9 cellular contexts compared by ENCODE assay signal in genomic region chr14:99644723-99645544, GRCh38. TPM values are rescaled to one million over a fixed set of nuclear protein-coding genes. Genes with fewer than 3 reads are reported as not detected.
DNase-seq lines count a peak whose midpoint lies in the region; ATAC-seq and TF ChIP-seq lines count a peak whose summit lies in the region.
"Had no signal": no experiment of that assay in that cellular context is flagged by ENCODE, and none has a peak within 500 bp of the region (broad histone marks: within the 10 kb centered on the region; RNA-seq: fewer than 3 reads in every experiment).

HHIPL1 (plus strand) TSS chr14:99645129; CDS start chr14:99645208, 79 bp downstream.

- H4K91ac ChIP-seq in IMR-90 (ENCODE audit: insufficient read depth, low read depth, low read length), result no peak within 1 kb of the TSS

- H3K4me2 ChIP-seq in IMR-90 (ENCODE audit: low read depth, low read length), result peak within 1 kb of the TSS; percentile 28

- H3K4me3 ChIP-seq in IMR-90 (ENCODE audit: insufficient read depth, low read depth, low read length) (peak within 1 kb of the TSS; percentile 47), left lung (peak within 1 kb of the TSS; percentile 33 to 39), suprapubic skin (peak within 1 kb of the TSS; percentile 64)

- ATAC-seq in IMR-90 (ENCODE audit: low read depth) (peak; percentile 79), left lung (peak; percentile 60), HG02759 (IDR thresholded peaks at IDR 0.05; ENCODE audit: unreplicated experiment) (no peak)
- ATAC-seq in activated CD4-positive, alpha-beta T cell treated with anti-CD3 and anti-CD28 coated beads for 36 hours, result no peak

- H3K9ac ChIP-seq in IMR-90 (ENCODE audit: low read depth, low read length), result 0 out of 2 replicates have a peak within 1 kb of the TSS, but pooled peaks have one; percentile 19

- H3K4me1 Mint-ChIP-seq in activated CD4-positive, alpha-beta T cell treated with anti-CD3 and anti-CD28 coated beads for 36 hours, result no peaks in the 10 kb centered on the region

- peaks cover 4% of the 10 kb centered on the region; the same call in 1 of the 2 replicates for H3K4me1 ChIP-seq in IMR-90 (ENCODE audit: control insufficient read depth, insufficient read depth, low read length)
- H3K4me1 ChIP-seq in left lung, result peaks cover 3 to 10% of the 10 kb centered on the region in 2 donors
- peaks cover 17% of the 10 kb centered on the region for H3K4me1 ChIP-seq in suprapubic skin

- CTCF ChIA-PET in IMR-90 (lab: Yijun Ruan, JAX) (no interaction called here), HEK293T (lab: Yijun Ruan, JAX) (no interaction called here)
- CTCF ChIA-PET in activated CD4-positive, alpha-beta T cell treated with anti-CD3 and anti-CD28 coated beads for 36 hours (lab: Charles Lee), result no interaction called here

- in situ Hi-C loops in IMR-90 (cut with MboI; ENCODE audit: low sequenced_read_pairs), result no loop called here

- no peak within 1 kb of the TSS for H2BK15ac ChIP-seq in IMR-90 (ENCODE audit: low read depth, low read length)

- H4K5ac ChIP-seq in IMR-90 (ENCODE audit: low read depth, low read length), result peak within 1 kb of the TSS; percentile 87

- H3K27ac Mint-ChIP-seq in activated CD4-positive, alpha-beta T cell treated with anti-CD3 and anti-CD28 coated beads for 36 hours, result no peak within 1 kb of the TSS
- H3K27ac Mint-ChIP-seq: activated CD4-positive, alpha-beta memory T cell treated with anti-CD3 and anti-CD28 coated beads, Interleukin-2, amount 10 ng/mL, durations not matched to agents 7 days and 5 days had no signal

- intact Hi-C loops in IMR-90 (cut with micrococcal nuclease) (no loop called here), left lung (cut with DNase I) (no loop called here)
- intact Hi-C loops in activated CD4-positive, alpha-beta T cell treated with anti-CD3 and anti-CD28 coated beads for 36 hours (cut with DNase I, micrococcal nuclease), result no loop called here

- H3K14ac ChIP-seq in IMR-90 (replicated peaks; ENCODE audit: low read depth, low read length), result no peak within 1 kb of the TSS

- peak within 1 kb of the TSS; percentile 32; the same call in 1 of the 2 replicates for H2BK120ac ChIP-seq in IMR-90 (ENCODE audit: low read depth, low read length)

- POLR2A ChIA-PET in IMR-90 (lab: Charles Lee; ENCODE audit: unreplicated experiment) (no interaction called here), HEK293T (lab: Yijun Ruan, JAX) (no interaction called here)
- POLR2A ChIA-PET in activated CD4-positive, alpha-beta T cell treated with anti-CD3 and anti-CD28 coated beads for 36 hours (lab: Charles Lee), result no interaction called here

- H3K9me3 ChIP-seq in IMR-90 (ENCODE audit: control insufficient read depth, insufficient read depth, low read length), result no peaks in the 10 kb centered on the region
- no peaks in the 10 kb centered on the region for H3K9me3 ChIP-seq in left lung
- H3K9me3 ChIP-seq in suprapubic skin, result no peaks in the 10 kb centered on the region

- peak; percentile 17 for DNase-seq in IMR-90
- DNase-seq in dermis blood vessel endothelial cell, result peak; percentile 47
- DNase-seq in left lung, result no peak
- DNase-seq in suprapubic skin (ENCODE audit: low spot score in 2 of 2), result no peak
- DNase-seq in activated CD4-positive, alpha-beta T cell treated with anti-CD3 and anti-CD28 coated beads for 36 hours, result no peak
- no peak for DNase-seq in HEK293T (ENCODE audit: extremely low spot score)
- DNase-seq: activated CD4-positive, alpha-beta memory T cell treated with anti-CD3 and anti-CD28 coated beads, Interleukin-2, amount 10 ng/mL, durations not matched to agents 7 days and 5 days; NCI-H1092 had no signal

- H3K27ac ChIP-seq in IMR-90 (ENCODE audit: insufficient read depth, low read length), result no peak within 1 kb of the TSS; the same call in 1 of the 2 replicates
- no peak within 1 kb of the TSS for H3K27ac ChIP-seq in left lung
- no peak within 1 kb of the TSS for H3K27ac ChIP-seq in suprapubic skin

- no peak within 1 kb of the TSS for H2BK20ac ChIP-seq in IMR-90 (ENCODE audit: low read depth, low read length)

- no peak within 1 kb of the TSS; the same call in 1 of the 2 replicates for H3K23ac ChIP-seq in IMR-90 (ENCODE audit: low read depth, low read length)

- TF ChIP-seq CTCF in IMR-90 (conservative IDR thresholded peaks at IDR 0.05; ENCODE audit: low read depth, low read length) (no peak), left lung (IDR thresholded peaks at IDR 0.05) (no peak), suprapubic skin (IDR thresholded peaks at IDR 0.05) (no peak)

- TF ChIP-seq POLR2A in IMR-90 (IDR thresholded peaks at IDR 0.05; ENCODE audit: low read depth, low read length), result no peak
- no peak for TF ChIP-seq POLR2A in suprapubic skin (IDR thresholded peaks at IDR 0.05)

- H3K27me3 ChIP-seq in IMR-90 (ENCODE audit: control insufficient read depth, insufficient read depth, low read length), result peaks cover 4% of the 10 kb centered on the region; the same call in 1 of the 2 replicates
- peaks cover 0 to 42% of the 10 kb centered on the region in 2 donors for H3K27me3 ChIP-seq in left lung
- peaks cover 10% of the 10 kb centered on the region for H3K27me3 ChIP-seq in suprapubic skin

- H3K36me3 Mint-ChIP-seq in activated CD4-positive, alpha-beta T cell treated with anti-CD3 and anti-CD28 coated beads for 36 hours (ENCODE audit: low read depth), result no peaks in the 10 kb centered on the region

- H3K18ac ChIP-seq in IMR-90 (ENCODE audit: low read depth, low read length), result no peak within 1 kb of the TSS

- no peak within 1 kb of the TSS; the same call in none of the 2 replicates for H3K4ac ChIP-seq in IMR-90 (ENCODE audit: low read depth, low read length)

- no peak for TF ChIP-seq EP300 in suprapubic skin (IDR thresholded peaks at IDR 0.05)

- peak within 1 kb of the TSS in 1 of 2 experiments; percentile 54; a peak in 3 of 4 replicates for H4K8ac ChIP-seq in IMR-90 (ENCODE audit: low read depth in 2 of 2, low read length in 2 of 2)

- peak within 1 kb of the TSS; percentile 76 for H2AK9ac ChIP-seq in IMR-90 (replicated peaks; ENCODE audit: low read depth, low read length, poor library complexity)

- BruUV-seq in IMR-90 (replicated peaks; lab: Mats Ljungman, UMichigan), result no TSS peak

- no peak within 1 kb of the TSS for H3K56ac ChIP-seq in IMR-90 (ENCODE audit: extremely low read depth, insufficient read depth, low read length)

- H2AFZ ChIP-seq in IMR-90 (replicated peaks; ENCODE audit: low read length, poor library complexity), result peak within 1 kb of the TSS; percentile 94

- H4K20me1 ChIP-seq in IMR-90 (ENCODE audit: insufficient read depth, low read length), result no peaks in the 10 kb centered on the region

- H3K79me1 ChIP-seq in IMR-90 (ENCODE audit: low read depth in 1 of 2, low read length in 2 of 2), result no peaks in the 10 kb centered on the region

- H2AK5ac ChIP-seq in IMR-90 (ENCODE audit: low read depth, low read length), result no peak within 1 kb of the TSS

- H3K36me3 ChIP-seq in IMR-90 (ENCODE audit: control insufficient read depth, insufficient read depth, low read length) (no peaks in the 10 kb centered on the region), left lung (no peaks in the 10 kb centered on the region), suprapubic skin (no peaks in the 10 kb centered on the region)

- peaks cover 5% of the 10 kb centered on the region; the same call in 1 of the 2 replicates for H3K9me1 ChIP-seq in IMR-90 (ENCODE audit: insufficient read depth, low read length)

- 8% methylated on average over 62 of the region's 91 CpGs; no CpG with 5 or more reads in 1 of the 2 experiments for WGBS in IMR-90 (ENCODE audit: extremely low coverage in 2 of 2, insufficient read length in 1 of 2), 2 experiments
- 24% methylated on average over 17 of the region's 91 CpGs for WGBS in suprapubic skin

- H3K27me3 Mint-ChIP-seq in activated CD4-positive, alpha-beta T cell treated with anti-CD3 and anti-CD28 coated beads for 36 hours, result peaks cover 17% of the 10 kb centered on the region

- no peak for TF ChIP-seq RAD21 in IMR-90 (IDR thresholded peaks at IDR 0.05; ENCODE audit: low read length)

- H3K9me3 Mint-ChIP-seq in activated CD4-positive, alpha-beta T cell treated with anti-CD3 and anti-CD28 coated beads for 36 hours (ENCODE audit: low read depth), result no peaks in the 10 kb centered on the region
- H3K9me3 Mint-ChIP-seq: activated CD4-positive, alpha-beta memory T cell treated with anti-CD3 and anti-CD28 coated beads, Interleukin-2, amount 10 ng/mL, durations not matched to agents 7 days and 5 days had no signal

- H2BK5ac ChIP-seq in IMR-90 (ENCODE audit: low read depth, low read length, poor library complexity, severe bottlenecking), result no peak within 1 kb of the TSS

- dilution Hi-C loops in IMR-90 (cut with HindIII; ENCODE audit: low sequenced_read_pairs, unreplicated experiment), result no loop called here

- no peak within 1 kb of the TSS for H3K4me3 Mint-ChIP-seq in activated CD4-positive, alpha-beta T cell treated with anti-CD3 and anti-CD28 coated beads for 36 hours
- H3K4me3 Mint-ChIP-seq: activated CD4-positive, alpha-beta memory T cell treated with anti-CD3 and anti-CD28 coated beads, Interleukin-2, amount 10 ng/mL, durations not matched to agents 7 days and 5 days had no signal

TF ChIP-seq in IMR-90, 13 proteins besides CTCF, POLR2A, EP300 and RAD21 (continues in another document):
- no peak for TF ChIP-seq FOS (IDR thresholded peaks at IDR 0.05; ENCODE audit: low read depth, low read length)
- no peak for TF ChIP-seq MXI1 (IDR thresholded peaks at IDR 0.05; ENCODE audit: borderline replicate concordance, low read depth, low read length)

TF ChIP-seq in HEK293T, 16 proteins besides CTCF, POLR2A, EP300 and RAD21 (continues in another document):
- TF ChIP-seq FOXK2 (IDR thresholded peaks at IDR 0.05) (no peak), FOXM1 (IDR thresholded peaks at IDR 0.05; ENCODE audit: borderline replicate concordance) (no peak), ZNF384 (IDR thresholded peaks at IDR 0.05) (no peak), LEF1 (IDR thresholded peaks at IDR 0.05; ENCODE audit: borderline replicate concordance) (no peak), ELF4 (IDR thresholded peaks at IDR 0.05) (no peak), NFRKB (IDR thresholded peaks at IDR 0.05) (no peak), TARDBP (IDR thresholded peaks at IDR 0.05) (no peak)

RNA-seq across cellular contexts. Expression of gene HHIPL1, which starts in this region (rescaled TPM):
- total RNA-seq in IMR-90 (2012; rRNA removed) (0.56 and 0.72 TPM in 2 replicates), dermis blood vessel endothelial cell (1.7 and 4.1 TPM in 2 replicates), left lung (1 to 10 TPM; 2.5 to 2.9 TPM), suprapubic skin (1 to 10 TPM in 1 of 4 donors, under 1 TPM in 3; 0.13 to 4.7 (median 0.56) TPM)
- 0.65 and 1.4 TPM in 2 replicates for polyA plus RNA-seq in IMR-90 (2012; rRNA removed)
- 0.48 and 1.5 TPM in 2 replicates for polyA plus RNA-seq in IMR-90 (2012; cell fraction: cytosol; rRNA removed)
- 0.64 and 1.3 TPM in 2 replicates for polyA plus RNA-seq in IMR-90 (2012; cell fraction: nucleus; rRNA removed; ENCODE audit: low replicate concordance)
- total RNA-seq in activated CD4-positive, alpha-beta T cell treated with anti-CD3 and anti-CD28 coated beads for 36 hours, result under 1 TPM in 1 of 2 experiments, not detected in 1; 0.07 TPM

Comparison
In these comparisons a context has a peak if more than half of its experiments do, and no peak if none do; other contexts are left out.
1. ATAC-seq: peak in IMR-90 (single experiment) and left lung (single experiment); none in activated CD4-positive, alpha-beta T cell treated with anti-CD3 and anti-CD28 coated beads for 36 hours (single experiment) and HG02759 (single experiment).
2. DNase-seq: peak in IMR-90 (single experiment) and dermis blood vessel endothelial cell (single experiment); none in left lung (0 of 2), suprapubic skin (0 of 2), activated CD4-positive, alpha-beta T cell treated with anti-CD3 and anti-CD28 coated beads for 36 hours (single experiment) and HEK293T (single experiment).
3. Peak in every context shown above with its lines, with median percentiles within 50 percentile points of each other: H3K4me3 ChIP-seq.